Comparison of ENCODE assay signal across 19 cellular contexts in genomic region chr9:14517154-14517906, GRCh38.
DNase-seq lines count a peak whose midpoint lies in the region; ATAC-seq and TF ChIP-seq lines count a peak whose summit lies in the region.
"Had no signal": no experiment of that assay in that cellular context is flagged by ENCODE, and none has a peak within 500 bp of the region (broad histone marks: within the 10 kb centered on the region; RNA-seq: fewer than 3 reads in every experiment).

No MANE protein-coding gene starts in this region.

- no peak for ATAC-seq in WTC11
- no peak for ATAC-seq in HG03025 (IDR thresholded peaks at IDR 0.05; ENCODE audit: low FRiP score, unreplicated experiment)
- no peak for ATAC-seq in HG03175 (IDR thresholded peaks at IDR 0.05; ENCODE audit: unreplicated experiment)
- ATAC-seq: GM12878 had no signal

- H3K27me3 Mint-ChIP-seq in WTC11 (ENCODE audit: low read depth) (no peaks in the 10 kb centered on the region), nephron (ENCODE audit: low read depth) (no peaks in the 10 kb centered on the region)
- H3K27me3 Mint-ChIP-seq: CD4-positive, alpha-beta memory T cell had no signal

- DNase-seq in NCI-H1092 treated with DMSO at 0.1 percent for 48 hours (lab: John Stamatoyannopoulos, UW) (peak; percentile 41), NCI-H1092 (lab: John Stamatoyannopoulos, UW) (no peak), NCI-H69 (lab: John Stamatoyannopoulos, UW) (peak; percentile 73), WTC11 (ENCODE audit: low spot score) (no peak), posterior cingulate gyrus (no peak)
- DNase-seq: CD4-positive, alpha-beta memory T cell; DND-41; GOT3; Karpas-422; MG63; NCI-H1105 treated with DMSO at 0.1 percent for 48 hours; NCI-H2029; NCI-H510A; OCI-M1; RPMI8226 had no signal

- no peaks in the 10 kb centered on the region for H3K36me3 Mint-ChIP-seq in WTC11
- no peaks in the 10 kb centered on the region for H3K36me3 Mint-ChIP-seq in nephron (ENCODE audit: low read depth)
- H3K36me3 Mint-ChIP-seq: CD4-positive, alpha-beta memory T cell had no signal

- POLR2A ChIA-PET in WTC11 (lab: Charles Lee): no interaction called here

- H3K9me3 Mint-ChIP-seq in WTC11 (0 out of 2 replicates have a peak, but pooled peaks cover 8% of the 10 kb centered on the region), nephron (no peaks in the 10 kb centered on the region)

- TF ChIP-seq CTCF in WTC11 (IDR thresholded peaks at IDR 0.05) (no peak), nephron (IDR thresholded peaks at IDR 0.05; ENCODE audit: unreplicated experiment in 3 of 3) (no peak)

- intact Hi-C loops in posterior cingulate gyrus (cut with DNase I): no loop called here

- H3K4me1 Mint-ChIP-seq in WTC11 (peaks cover 34% of the 10 kb centered on the region), nephron (peaks cover 16% of the 10 kb centered on the region)
- H3K4me1 Mint-ChIP-seq: CD4-positive, alpha-beta memory T cell had no signal

- CTCF ChIA-PET in WTC11 (lab: Charles Lee): interaction anchor here (2.9 kb wide), 1 partner anchor 135 kb away, joined by 9 read pairs; no protein-coding TSS in a partner anchor

- H3K4me3 Mint-ChIP-seq in WTC11 (no peak overlapping the region), nephron (no peak overlapping the region)
- H3K4me3 Mint-ChIP-seq: CD4-positive, alpha-beta memory T cell had no signal

- H3K27ac Mint-ChIP-seq in WTC11 (0 out of 2 replicates have a peak overlapping the region, but pooled peaks have one; percentile 46), nephron (peak overlapping the region; percentile 7 to 18 (median 14))
- H3K27ac Mint-ChIP-seq: CD4-positive, alpha-beta memory T cell had no signal

TF ChIP-seq in WTC11, 78 proteins besides CTCF, POLR2A, EP300 and RAD21:
- TF ChIP-seq GABPB1 (CRISPR knock-in tag; IDR thresholded peaks at IDR 0.05) (no peak), ESRRA (CRISPR knock-in tag; IDR thresholded peaks at IDR 0.05; ENCODE audit: borderline replicate concordance) (no peak), ZBTB43 (CRISPR knock-in tag; IDR thresholded peaks at IDR 0.05) (no peak), SP1 (CRISPR knock-in tag; conservative IDR thresholded peaks at IDR 0.05) (no peak), EMX1 (CRISPR knock-in tag; IDR thresholded peaks at IDR 0.05) (no peak), RELA (CRISPR knock-in tag; IDR thresholded peaks at IDR 0.05; ENCODE audit: borderline replicate concordance) (no peak), ATF3 (CRISPR knock-in tag; conservative IDR thresholded peaks at IDR 0.05) (no peak), TEAD1 (CRISPR knock-in tag; IDR thresholded peaks at IDR 0.05) (no peak), NR3C1 (CRISPR knock-in tag; conservative IDR thresholded peaks at IDR 0.05; ENCODE audit: low read depth) (no peak), ZSCAN18 (CRISPR knock-in tag; IDR thresholded peaks at IDR 0.05) (no peak), E2F1 (CRISPR knock-in tag; IDR thresholded peaks at IDR 0.05) (no peak), GRHL2 (CRISPR knock-in tag; IDR thresholded peaks at IDR 0.05; ENCODE audit: insufficient replicate concordance, severe bottlenecking) (no peak), TCF7 (CRISPR knock-in tag; IDR thresholded peaks at IDR 0.05; ENCODE audit: low read depth) (no peak), CREB1 (CRISPR knock-in tag; IDR thresholded peaks at IDR 0.05) (no peak), NR2C2 (CRISPR knock-in tag; IDR thresholded peaks at IDR 0.05) (no peak), ZNF219 (CRISPR knock-in tag; IDR thresholded peaks at IDR 0.05; ENCODE audit: borderline replicate concordance) (no peak), ZNF263 (CRISPR knock-in tag; IDR thresholded peaks at IDR 0.05; ENCODE audit: low read depth) (no peak), ZNF317 (CRISPR knock-in tag; IDR thresholded peaks at IDR 0.05; ENCODE audit: borderline replicate concordance, low read depth) (no peak)

Comparison
In these comparisons a context has a peak if more than half of its experiments do, and no peak if none do; other contexts are left out.
1. DNase-seq: peak in NCI-H1092 treated with DMSO at 0.1 percent for 48 hours (single experiment) and NCI-H69 (single experiment); none in NCI-H1092 (single experiment), WTC11 (single experiment) and posterior cingulate gyrus (0 of 10).